ENCODE assay signal across 1 cellular context in the genomic region with DNA sequence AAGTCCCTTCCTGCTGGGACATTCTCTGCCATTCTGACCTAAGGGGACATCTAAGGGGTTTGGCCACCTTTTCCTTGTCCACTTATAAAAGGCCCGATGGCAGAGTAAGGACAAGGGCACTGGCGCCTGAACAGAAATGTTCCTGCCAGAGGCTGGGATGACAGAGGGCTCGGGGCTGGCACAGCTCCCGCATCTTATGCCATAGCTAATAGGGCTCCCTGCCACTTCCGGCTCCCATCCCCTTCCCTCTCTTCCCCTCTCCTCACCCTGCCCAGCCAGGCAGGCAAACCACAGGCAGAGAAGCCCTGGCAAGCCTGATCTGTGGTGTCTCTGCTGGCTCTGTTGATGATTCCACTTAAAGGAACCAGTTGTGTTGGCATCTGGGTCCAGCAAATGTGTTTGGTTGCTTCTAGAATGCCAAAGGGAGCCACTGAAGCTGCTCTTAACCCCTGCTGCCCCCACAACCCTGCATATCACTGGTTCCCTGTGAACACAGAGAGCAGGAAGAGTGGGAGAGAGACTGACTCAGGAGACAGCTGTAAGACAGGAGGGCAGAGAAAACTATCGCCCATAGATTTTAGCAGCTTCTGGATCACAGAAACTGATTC.
TF ChIP-seq lines count a peak whose summit lies in the region.

No MANE protein-coding gene starts in this region.

TF ChIP-seq in IMR-90, 13 proteins besides CTCF, POLR2A, EP300 and RAD21:
- TF ChIP-seq, protein P1, sequence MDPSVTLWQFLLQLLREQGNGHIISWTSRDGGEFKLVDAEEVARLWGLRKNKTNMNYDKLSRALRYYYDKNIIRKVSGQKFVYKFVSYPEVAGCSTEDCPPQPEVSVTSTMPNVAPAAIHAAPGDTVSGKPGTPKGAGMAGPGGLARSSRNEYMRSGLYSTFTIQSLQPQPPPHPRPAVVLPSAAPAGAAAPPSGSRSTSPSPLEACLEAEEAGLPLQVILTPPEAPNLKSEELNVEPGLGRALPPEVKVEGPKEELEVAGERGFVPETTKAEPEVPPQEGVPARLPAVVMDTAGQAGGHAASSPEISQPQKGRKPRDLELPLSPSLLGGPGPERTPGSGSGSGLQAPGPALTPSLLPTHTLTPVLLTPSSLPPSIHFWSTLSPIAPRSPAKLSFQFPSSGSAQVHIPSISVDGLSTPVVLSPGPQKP (IDR thresholded peaks at IDR 0.05; ENCODE audit: borderline replicate concordance, low read depth, low read length) = no peak
- TF ChIP-seq CHD1 (IDR thresholded peaks at IDR 0.05; ENCODE audit: low read depth, low read length) = no peak
- TF ChIP-seq, protein P2, sequence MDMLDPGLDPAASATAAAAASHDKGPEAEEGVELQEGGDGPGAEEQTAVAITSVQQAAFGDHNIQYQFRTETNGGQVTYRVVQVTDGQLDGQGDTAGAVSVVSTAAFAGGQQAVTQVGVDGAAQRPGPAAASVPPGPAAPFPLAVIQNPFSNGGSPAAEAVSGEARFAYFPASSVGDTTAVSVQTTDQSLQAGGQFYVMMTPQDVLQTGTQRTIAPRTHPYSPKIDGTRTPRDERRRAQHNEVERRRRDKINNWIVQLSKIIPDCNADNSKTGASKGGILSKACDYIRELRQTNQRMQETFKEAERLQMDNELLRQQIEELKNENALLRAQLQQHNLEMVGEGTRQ (IDR thresholded peaks at IDR 0.05; ENCODE audit: low read depth, low read length) = no peak
- TF ChIP-seq CEBPB (IDR thresholded peaks at IDR 0.05; ENCODE audit: low read depth, low read length) = no peak
- no peak for TF ChIP-seq MXI1 (IDR thresholded peaks at IDR 0.05; ENCODE audit: borderline replicate concordance, low read depth, low read length)
- TF ChIP-seq BHLHE40 (IDR thresholded peaks at IDR 0.05; ENCODE audit: low read depth, low read length) = no peak
- TF ChIP-seq RFX5 (IDR thresholded peaks at IDR 0.05; ENCODE audit: low read depth, low read length) = no peak
- no peak for TF ChIP-seq MAZ (IDR thresholded peaks at IDR 0.05; ENCODE audit: borderline replicate concordance, low read depth, low read length)
- TF ChIP-seq SMC3 (IDR thresholded peaks at IDR 0.05; ENCODE audit: low read depth, low read length) = no peak
- no peak for TF ChIP-seq FOS (IDR thresholded peaks at IDR 0.05; ENCODE audit: low read depth, low read length)
- no peak for TF ChIP-seq NFE2L2 (IDR thresholded peaks at IDR 0.05; ENCODE audit: low read depth, low read length)
- no peak for TF ChIP-seq MAFK (IDR thresholded peaks at IDR 0.05; ENCODE audit: low read depth, low read length)
- no peak for TF ChIP-seq RCOR1 (IDR thresholded peaks at IDR 0.05; ENCODE audit: insufficient replicate concordance, low read length)
